ENCODE assay signal across 14 cellular contexts in the genomic region with DNA sequence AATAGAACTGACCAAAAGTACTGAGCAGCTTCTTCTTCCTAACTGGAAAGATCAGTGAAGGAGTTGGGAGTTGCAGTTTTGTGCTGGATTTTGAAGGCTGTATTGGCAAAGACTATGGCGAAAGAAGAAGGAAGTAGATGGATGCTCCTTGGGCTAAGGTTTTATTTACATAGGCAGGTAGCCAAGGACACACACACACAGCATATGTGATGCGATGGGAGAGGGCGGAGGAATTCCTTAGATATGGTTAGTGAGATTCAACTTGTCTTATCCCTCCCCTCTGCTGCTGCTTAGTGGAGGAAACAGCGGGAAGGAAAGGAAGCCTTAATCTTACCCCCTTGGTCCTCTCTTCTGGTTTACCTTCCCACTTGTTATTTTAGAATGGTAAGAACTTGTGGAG.
DNase-seq lines count a peak whose midpoint lies in the region; ATAC-seq, FAIRE-seq and TF ChIP-seq lines count a peak whose summit lies in the region.
"Had no signal": no experiment of that assay in that cellular context is flagged by ENCODE, and none has a peak within 500 bp of the region (broad histone marks: within the 10 kb centered on the region; RNA-seq: fewer than 3 reads in every experiment).

No MANE protein-coding gene starts in this region.

- no peak for FAIRE-seq in frontal cortex (lab: Jason Lieb, UNC)
- FAIRE-seq: endometrium had no signal

- H3K27me3 Mint-ChIP-seq in T-cell: peaks cover 19 to 22% of the 10 kb centered on the region in 2 donors

- peaks cover 0 to 2% (median 0%) of the 10 kb centered on the region in 3 donors for H3K4me1 Mint-ChIP-seq in T-cell
- H3K4me1 Mint-ChIP-seq: naive thymus-derived CD8-positive, alpha-beta T cell had no signal

- CTCF ChIA-PET in T-cell (lab: Charles Lee): interaction anchor here in 1 of 2 donors (0.6 kb wide), 1 partner anchor 137 kb away, joined by 5 read pairs; no protein-coding TSS in a partner anchor

- no peak overlapping the region for H3K4me3 Mint-ChIP-seq in T-cell
- H3K4me3 Mint-ChIP-seq: CD14-positive monocyte; naive thymus-derived CD8-positive, alpha-beta T cell had no signal

- POLR2A ChIA-PET in T-cell (lab: Charles Lee): interaction anchor here in 1 of 2 donors (0.6 kb wide), 1 partner anchor 502 kb away, joined by 3 read pairs; no protein-coding TSS in a partner anchor

- intact Hi-C loops in left colon (cut with DNase I, micrococcal nuclease): loop anchor here in 1 of 2 donors (5.0 kb wide), 1 partner anchor 150 kb away; no protein-coding TSS in a partner anchor
- intact Hi-C loops in head of caudate nucleus (cut with DNase I): loop anchor here (10.0 kb wide), 1 partner anchor 147 kb away; no protein-coding TSS in a partner anchor

- TF ChIP-seq CTCF in C4-2B (conservative IDR thresholded peaks at IDR 0.05): no peak

- no peaks in the 10 kb centered on the region for H3K36me3 Mint-ChIP-seq in T-cell
- H3K36me3 Mint-ChIP-seq: CD14-positive monocyte; naive thymus-derived CD8-positive, alpha-beta T cell had no signal

- peak overlapping the region; percentile 14; the same call in 1 of the 2 replicates for H3K27ac ChIP-seq in C4-2B

- ATAC-seq in left colon (peak; percentile 96), T-cell (replicated peaks in 1 of 4) (no peak)
- ATAC-seq: naive thymus-derived CD8-positive, alpha-beta T cell had no signal

- H3K9me3 Mint-ChIP-seq in T-cell: no peaks in the 10 kb centered on the region
- H3K9me3 Mint-ChIP-seq: CD14-positive monocyte; naive thymus-derived CD8-positive, alpha-beta T cell had no signal

- no peak overlapping the region for H3K27ac Mint-ChIP-seq in T-cell

- DNase-seq in LHCN-M2 (ENCODE audit: low read depth) (peak; percentile 57), brain pericyte (ENCODE audit: low read depth, low spot score) (peak; percentile 29), left colon (peak; percentile 37 to 54), head of caudate nucleus (no peak), T-cell (no peak), frontal cortex (ENCODE audit: low spot score in 2 of 2) (no peak)
- DNase-seq in stimulated activated CD4-positive, alpha-beta T cell treated with anti-CD3 and anti-CD28 coated beads, Interleukin-2, amount 100 ng/mL, for 48 hours: no peak
- DNase-seq: naive thymus-derived CD8-positive, alpha-beta T cell; NCI-H146; stimulated activated CD4-positive, alpha-beta T cell treated with anti-CD3 and anti-CD28 coated beads, Interleukin-12 subunit alpha, Interleukin-12 subunit beta, amount 100 ng/mL, for 4 hours; stimulated activated CD8-positive, alpha-beta memory T cell treated with anti-CD3 and anti-CD28 coated beads, Interleukin-4, amount 100 ng/mL, for 48 hours had no signal

Comparison
In these comparisons a context has a peak if more than half of its experiments do, and no peak if none do; other contexts are left out.
1. DNase-seq: peak in LHCN-M2 (single experiment), brain pericyte (single experiment) and left colon (2 of 2); none in head of caudate nucleus (0 of 42), T-cell (0 of 34), stimulated activated CD4-positive, alpha-beta T cell treated with anti-CD3 and anti-CD28 coated beads, Interleukin-2, amount 100 ng/mL, for 48 hours (0 of 2) and frontal cortex (0 of 2).